Comparison of ENCODE assay signal across 8 cellular contexts in the genomic region with DNA sequence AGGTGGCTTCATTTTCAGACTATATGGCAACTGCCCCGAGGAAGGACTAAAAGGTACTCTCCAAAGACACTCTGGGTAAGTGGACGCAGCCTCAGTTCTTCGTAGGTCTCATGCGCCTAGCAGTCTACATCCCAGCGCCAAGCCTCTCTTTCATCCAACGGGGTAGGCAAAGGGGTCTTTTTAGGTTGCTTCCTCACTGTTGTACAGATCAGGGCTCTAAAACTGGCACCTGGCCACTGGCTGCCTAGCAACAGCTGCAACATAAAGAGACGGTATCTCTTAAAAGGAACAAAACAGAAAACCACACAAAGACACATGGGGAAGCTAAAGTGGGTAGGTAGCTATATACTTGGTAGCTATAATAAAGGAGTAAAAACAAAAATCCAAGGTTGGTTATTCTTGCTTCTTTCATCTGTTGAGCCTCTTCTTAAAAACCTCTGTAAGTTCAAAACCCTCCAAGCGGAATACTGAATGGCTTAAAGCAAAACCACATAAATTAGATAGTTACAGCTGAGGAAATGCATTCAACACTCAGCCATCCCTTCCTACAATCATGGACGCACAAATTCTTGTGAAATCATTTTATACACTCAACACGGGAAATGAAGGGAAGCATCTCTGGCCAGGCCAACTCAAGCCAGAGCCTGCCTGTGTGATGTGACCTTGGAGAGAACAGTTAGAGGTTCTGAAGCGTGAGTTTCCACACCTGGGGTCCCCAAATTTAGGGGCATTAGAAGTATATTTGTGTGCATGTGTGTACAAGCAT. TPM values are rescaled to one million over a fixed set of nuclear protein-coding genes. Genes with fewer than 3 reads are reported as not detected.
A peak's percentile ranks its signal among the peaks of the same experiment; 100 is the strongest.
DNase-seq lines count a peak whose midpoint lies in the region; ATAC-seq and TF ChIP-seq lines count a peak whose summit lies in the region.

No MANE protein-coding gene starts in this region.

- H3K27ac Mint-ChIP-seq in activated CD4-positive, alpha-beta T cell treated with anti-CD3 and anti-CD28 coated beads for 36 hours = peak overlapping the region; percentile 99

- H4K20me1 ChIP-seq in osteoblast (ENCODE audit: insufficient read depth, low read length) = peaks cover 17% of the 10 kb centered on the region

- no peaks in the 10 kb centered on the region for H3K27me3 Mint-ChIP-seq in activated CD4-positive, alpha-beta T cell treated with anti-CD3 and anti-CD28 coated beads for 36 hours

- H3K9me3 ChIP-seq in esophagus muscularis mucosa = no peaks in the 10 kb centered on the region
- no peaks in the 10 kb centered on the region for H3K9me3 ChIP-seq in prostate gland
- no peaks in the 10 kb centered on the region for H3K9me3 ChIP-seq in osteoblast (ENCODE audit: low read depth, low read length)

- no peak for TF ChIP-seq EP300 in esophagus muscularis mucosa (IDR thresholded peaks at IDR 0.05)

- WGBS in esophagus muscularis mucosa = 59% methylated on average over 11 of the region's 11 CpGs
- WGBS in prostate gland = 43% methylated on average over 11 of the region's 11 CpGs

- ATAC-seq in activated CD4-positive, alpha-beta T cell treated with anti-CD3 and anti-CD28 coated beads for 36 hours = peak; percentile 65
- no peak for ATAC-seq in GM21528 (IDR thresholded peaks at IDR 0.05; ENCODE audit: low FRiP score, unreplicated experiment)

- peaks cover 11% of the 10 kb centered on the region for H3K36me3 Mint-ChIP-seq in activated CD4-positive, alpha-beta T cell treated with anti-CD3 and anti-CD28 coated beads for 36 hours (ENCODE audit: low read depth)

- POLR2A ChIA-PET in activated CD4-positive, alpha-beta T cell treated with anti-CD3 and anti-CD28 coated beads for 36 hours (lab: Charles Lee) = interaction anchor here (0.6 to 1.9 kb wide), 7 partner anchors 9 to 27 kb away, joined by 3 to 18 read pairs (median 5); no protein-coding TSS in a partner anchor

- H3K4me1 Mint-ChIP-seq in activated CD4-positive, alpha-beta T cell treated with anti-CD3 and anti-CD28 coated beads for 36 hours = peaks cover 85% of the 10 kb centered on the region

- H3K27me3 ChIP-seq in esophagus muscularis mucosa = no peaks in the 10 kb centered on the region
- no peaks in the 10 kb centered on the region for H3K27me3 ChIP-seq in prostate gland (replicated peaks; ENCODE audit: insufficient read depth)
- H3K27me3 ChIP-seq in osteoblast (ENCODE audit: insufficient read depth, low read length) = no peaks in the 10 kb centered on the region

- H3K9me3 Mint-ChIP-seq in activated CD4-positive, alpha-beta T cell treated with anti-CD3 and anti-CD28 coated beads for 36 hours (ENCODE audit: low read depth) = no peaks in the 10 kb centered on the region

- H2AFZ ChIP-seq in osteoblast (ENCODE audit: low read length) = no peak overlapping the region

- TF ChIP-seq POLR2A in esophagus muscularis mucosa (IDR thresholded peaks at IDR 0.05; ENCODE audit: low read depth) (no peak), prostate gland (IDR thresholded peaks at IDR 0.05) (no peak)

- H3K36me3 ChIP-seq in esophagus muscularis mucosa = no peaks in the 10 kb centered on the region
- H3K36me3 ChIP-seq in prostate gland = no peaks in the 10 kb centered on the region
- H3K36me3 ChIP-seq in osteoblast (ENCODE audit: insufficient read depth, low read length) = no peaks in the 10 kb centered on the region

- peaks cover 39 to 64% (median 51%) of the 10 kb centered on the region in 4 donors for H3K4me1 ChIP-seq in esophagus muscularis mucosa
- H3K4me1 ChIP-seq in prostate gland (replicated peaks) = no peaks in the 10 kb centered on the region
- no peaks in the 10 kb centered on the region for H3K4me1 ChIP-seq in osteoblast (ENCODE audit: insufficient read depth, low read length)

- peak; percentile 74 for DNase-seq in activated gamma-delta T cell treated with Interleukin-2 at 50 U/mL for 16 hours
- DNase-seq in activated gamma-delta T cell (lab: John Stamatoyannopoulos, UW) = no peak
- peak; percentile 30 for DNase-seq in NCI-H2081 treated with DMSO at 0.1 percent for 48 hours (lab: John Stamatoyannopoulos, UW)
- DNase-seq in activated CD4-positive, alpha-beta T cell treated with anti-CD3 and anti-CD28 coated beads for 36 hours = peak; percentile 86
- no peak for DNase-seq in esophagus muscularis mucosa (ENCODE audit: extremely low spot score)
- DNase-seq in prostate gland (ENCODE audit: low spot score) = peak; percentile 58
- DNase-seq in osteoblast (ENCODE audit: insufficient read length, low spot score, missing footprints) = no peak

- CTCF ChIA-PET in activated CD4-positive, alpha-beta T cell treated with anti-CD3 and anti-CD28 coated beads for 36 hours (lab: Charles Lee) = interaction anchor here (0.9 to 3.8 kb wide), 10 partner anchors 9 to 381 kb away, joined by 3 to 27 read pairs (median 4); no protein-coding TSS in a partner anchor

- intact Hi-C loops in activated CD4-positive, alpha-beta T cell treated with anti-CD3 and anti-CD28 coated beads for 36 hours (cut with DNase I, micrococcal nuclease) = loop anchor here (1.0 to 2.0 kb wide), 3 partner anchors 11 to 15 kb away; no protein-coding TSS in a partner anchor
- intact Hi-C loops in esophagus muscularis mucosa (cut with DNase I) (no loop called here), prostate gland (cut with DNase I) (no loop called here)

- peaks cover 52% of the 10 kb centered on the region for H3K79me2 ChIP-seq in osteoblast (ENCODE audit: insufficient read depth, low read length)

- peak overlapping the region in 3 of 4 donors; percentile 5 to 38 (median 35) for H3K27ac ChIP-seq in esophagus muscularis mucosa (replicated peaks in 1 of 4)
- peak overlapping the region in 1 of 2 donors; percentile 22 for H3K27ac ChIP-seq in prostate gland
- no peak overlapping the region for H3K27ac ChIP-seq in osteoblast (ENCODE audit: low read depth, low read length)

- TF ChIP-seq CTCF in esophagus muscularis mucosa (IDR thresholded peaks at IDR 0.05) (no peak), prostate gland (IDR thresholded peaks at IDR 0.05) (no peak), osteoblast (IDR thresholded peaks at IDR 0.05; ENCODE audit: extremely low read depth, low read depth, low read length) (no peak)

- no peak overlapping the region for H3K4me2 ChIP-seq in osteoblast (ENCODE audit: insufficient read depth, low read length)

- no peak overlapping the region for H3K4me3 ChIP-seq in esophagus muscularis mucosa
- H3K4me3 ChIP-seq in prostate gland = no peak overlapping the region
- H3K4me3 ChIP-seq in osteoblast (ENCODE audit: insufficient read depth, low read length) = no peak overlapping the region

- peak overlapping the region; percentile 60 for H3K4me3 Mint-ChIP-seq in activated CD4-positive, alpha-beta T cell treated with anti-CD3 and anti-CD28 coated beads for 36 hours

RNA-seq across cellular contexts. Expression of a gene that starts 22.7 kb away (rescaled TPM):
- total RNA-seq in activated CD4-positive, alpha-beta T cell treated with anti-CD3 and anti-CD28 coated beads for 36 hours = 100 to 1,000 TPM; 109 to 130 TPM
- total RNA-seq in esophagus muscularis mucosa (10 to 100 TPM; 25.7 to 39.4 (median 35.7) TPM), prostate gland (10 to 100 TPM; 65.2 to 73.9 TPM), osteoblast (20.9 and 21.4 TPM in 2 replicates)

Comparison
In these comparisons a context has a peak if more than half of its experiments do, and no peak if none do; other contexts are left out.
1. DNase-seq: peak in activated gamma-delta T cell treated with Interleukin-2 at 50 U/mL for 16 hours (single experiment), NCI-H2081 treated with DMSO at 0.1 percent for 48 hours (single experiment), activated CD4-positive, alpha-beta T cell treated with anti-CD3 and anti-CD28 coated beads for 36 hours (single experiment) and prostate gland (single experiment); none in activated gamma-delta T cell (single experiment), esophagus muscularis mucosa (single experiment) and osteoblast (single experiment).
2. intact Hi-C loops: an anchor here in activated CD4-positive, alpha-beta T cell treated with anti-CD3 and anti-CD28 coated beads for 36 hours (1.0 to 2.0 kb wide); none called in esophagus muscularis mucosa and prostate gland.